ENCODE assay signal across 1 cellular context in genomic region chr2:159382447-159383028, GRCh38.
TF ChIP-seq lines count a peak whose summit lies in the region.

No MANE protein-coding gene starts in this region.

TF ChIP-seq in K562, 482 proteins besides CTCF, POLR2A, EP300 and RAD21 (continued from another document):
- peak; percentile 31; the same call in 1 of the 2 replicates for TF ChIP-seq MAFF (IDR thresholded peaks at IDR 0.05; ENCODE audit: low read length)
